Comparison of ENCODE assay signal across 8 cellular contexts in genomic region chr2:168210898-168211570, GRCh38. TPM values are rescaled to one million over a fixed set of nuclear protein-coding genes. Genes with fewer than 3 reads are reported as not detected.
DNase-seq lines count a peak whose midpoint lies in the region; ATAC-seq and TF ChIP-seq lines count a peak whose summit lies in the region.

No MANE protein-coding gene starts in this region.

- DNase-seq in Daoy (ENCODE audit: low read depth) (peak; percentile 75), SK-N-MC (ENCODE audit: low read depth, low spot score) (peak; percentile 47), fibroblast of villous mesenchyme (ENCODE audit: low read depth) (peak; percentile 89)
- no peak for DNase-seq in stimulated activated naive CD8-positive, alpha-beta T cell treated with anti-CD3 and anti-CD28 coated beads, Interleukin-15, Interleukin-2, amounts not matched to agents 100 U/mL and 50 U/mL, for 24 hours

- no peak for TF ChIP-seq CTCF in fibroblast of villous mesenchyme (IDR thresholded peaks at IDR 0.05; ENCODE audit: insufficient read depth, low read depth, low read length)

- no peaks in the 10 kb centered on the region for H3K36me3 ChIP-seq in SK-N-MC (ENCODE audit: insufficient read depth, low read length)

- no peaks in the 10 kb centered on the region for H3K9me3 ChIP-seq in SK-N-MC (ENCODE audit: low read depth, low read length)

- H3K4me3 ChIP-seq in SK-N-MC, result peak overlapping the region; percentile 17; the same call in 1 of the 2 replicates
- peak overlapping the region; percentile 34 for H3K4me3 ChIP-seq in fibroblast of villous mesenchyme (ENCODE audit: low read depth, low read length)

- H3K9ac ChIP-seq in SK-N-MC (ENCODE audit: insufficient read length), result no peak overlapping the region

- peak overlapping the region; percentile 70 for H3K27ac ChIP-seq in SK-N-MC

- ATAC-seq in HG03432 (IDR thresholded peaks at IDR 0.05; ENCODE audit: unreplicated experiment), result peak; percentile 61
- ATAC-seq in stimulated activated naive CD8-positive, alpha-beta T cell treated with anti-CD3 and anti-CD28 coated beads, Interleukin-15, Interleukin-2, amounts not matched to agents 100 U/mL and 50 U/mL, for 24 hours, result peak; percentile 73
- ATAC-seq in GM19035 (IDR thresholded peaks at IDR 0.05; ENCODE audit: unreplicated experiment), result no peak
- no peak for ATAC-seq in GM21529 (IDR thresholded peaks at IDR 0.05; ENCODE audit: unreplicated experiment)
- no peak for ATAC-seq in GM21515 (IDR thresholded peaks at IDR 0.05; ENCODE audit: unreplicated experiment)

RNA-seq across cellular contexts. Expression of gene STK39, which starts 36.4 kb away (rescaled TPM):
- total RNA-seq in Daoy (2014; rRNA removed; shearing (Covaris generic)), result 22.5 and 27.3 TPM in 2 replicates
- total RNA-seq in fibroblast of villous mesenchyme, result 15.5 and 27.2 TPM in 2 replicates

Comparison
In these comparisons a context has a peak if more than half of its experiments do, and no peak if none do; other contexts are left out.
1. ATAC-seq: peak in HG03432 (single experiment) and stimulated activated naive CD8-positive, alpha-beta T cell treated with anti-CD3 and anti-CD28 coated beads, Interleukin-15, Interleukin-2, amounts not matched to agents 100 U/mL and 50 U/mL, for 24 hours (single experiment); none in GM19035 (single experiment), GM21529 (single experiment) and GM21515 (single experiment).